In the genomic region with DNA sequence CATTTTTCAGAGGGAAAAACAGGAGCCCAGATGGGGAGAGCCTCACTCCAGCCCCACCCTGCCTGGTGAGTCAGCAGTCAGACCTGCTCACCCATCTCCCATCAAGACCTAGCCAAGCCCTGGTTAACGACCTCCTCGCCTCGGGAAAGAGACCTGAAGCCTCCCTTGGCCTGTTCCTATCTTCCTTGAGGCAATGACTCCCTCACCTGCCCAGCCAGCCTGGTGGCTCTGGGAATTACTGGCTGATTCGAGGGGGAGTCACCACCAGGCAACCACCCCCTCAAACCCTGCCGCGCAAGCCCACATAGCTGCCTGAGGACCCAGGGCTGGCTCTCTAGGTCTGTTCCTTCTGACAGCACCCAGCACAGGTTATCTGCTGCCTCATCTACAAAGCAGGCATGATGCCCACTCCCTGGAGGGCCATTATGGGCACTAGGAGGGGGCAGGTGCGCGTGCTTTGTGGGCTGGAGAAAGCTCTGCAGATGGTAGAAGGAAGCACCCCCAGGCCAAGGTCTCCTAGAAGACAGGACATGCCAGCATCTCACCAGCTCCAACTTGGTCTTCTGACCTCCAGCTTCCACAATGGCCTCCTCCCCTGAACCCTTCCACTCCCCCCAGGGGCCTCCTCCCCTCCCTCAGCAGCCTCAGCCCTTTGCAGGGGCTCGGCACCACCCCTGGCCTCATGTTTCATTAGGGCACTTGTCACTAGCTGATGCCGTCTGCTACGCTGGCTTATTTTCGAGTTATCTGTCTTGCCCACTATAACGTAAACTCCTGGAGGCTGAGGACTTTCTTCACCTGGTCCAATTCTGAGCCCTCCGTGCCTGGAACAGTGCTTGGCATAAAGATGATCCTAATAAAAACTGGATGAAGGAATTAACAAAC, we compare ENCODE assay signal across 7 cellular contexts. TPM values are rescaled to one million over a fixed set of nuclear protein-coding genes. Genes with fewer than 3 reads are reported as not detected.
DNase-seq lines count a peak whose midpoint lies in the region; ATAC-seq and TF ChIP-seq lines count a peak whose summit lies in the region.

No MANE protein-coding gene starts in this region.

- no peaks in the 10 kb centered on the region for H3K27me3 ChIP-seq in effector memory CD4-positive, alpha-beta T cell (replicated peaks; ENCODE audit: control insufficient read depth, insufficient read depth, low read length, poor library complexity, severe bottlenecking)
- H3K27me3 ChIP-seq in heart right ventricle (no peaks in the 10 kb centered on the region), aorta (ENCODE audit: control insufficient read depth in 1 of 2, insufficient read depth in 2 of 2, low read length in 1 of 2) (no peaks in the 10 kb centered on the region)

- TF ChIP-seq CTCF in heart right ventricle (IDR thresholded peaks at IDR 0.05): no peak

- ATAC-seq in heart right ventricle (no peak), aorta (ENCODE audit: low FRiP score) (no peak)

- DNase-seq in ELF-1 (ENCODE audit: low read depth, low spot score): peak; percentile 38
- DNase-seq in NCI-H226: peak; percentile 82
- no peak for DNase-seq in effector memory CD4-positive, alpha-beta T cell
- peak; percentile 35 for DNase-seq in renal cortical epithelial cell (ENCODE audit: low read depth)
- DNase-seq in AML-193 (lab: John Stamatoyannopoulos, UW): no peak
- DNase-seq in heart right ventricle: no peak
- no peak for DNase-seq in aorta

- H3K9me3 ChIP-seq in effector memory CD4-positive, alpha-beta T cell (ENCODE audit: control insufficient read depth, low read length): no peaks in the 10 kb centered on the region
- H3K9me3 ChIP-seq in heart right ventricle (no peaks in the 10 kb centered on the region), aorta (ENCODE audit: control insufficient read depth, low read length) (no peaks in the 10 kb centered on the region)

- H3K4me3 ChIP-seq in effector memory CD4-positive, alpha-beta T cell (ENCODE audit: insufficient read depth, low read depth, low read length, poor library complexity, severe bottlenecking): no peak overlapping the region
- no peak overlapping the region for H3K4me3 ChIP-seq in heart right ventricle
- no peak overlapping the region for H3K4me3 ChIP-seq in aorta (ENCODE audit: low read length in 2 of 2)

- peaks cover 68% of the 10 kb centered on the region for H3K36me3 ChIP-seq in effector memory CD4-positive, alpha-beta T cell (ENCODE audit: control insufficient read depth, insufficient read depth, low read length)
- H3K36me3 ChIP-seq in heart right ventricle (peaks cover 0 to 99% (median 30%) of the 10 kb centered on the region in 9 donors), aorta (ENCODE audit: control insufficient read depth in 1 of 2, insufficient read depth in 2 of 2, low read length in 1 of 2) (peaks cover 6 to 13% of the 10 kb centered on the region in 2 donors)

- WGBS in heart right ventricle, 2 donors: 93% methylated on average over 14 of the region's 14 CpGs
- 90 to 91% methylated on average over 14 of the region's 14 CpGs for WGBS in aorta, 2 donors

- intact Hi-C loops in heart right ventricle (cut with DNase I): no loop called here
- intact Hi-C loops in aorta (cut with DNase I): no loop called here

- H3K4me1 ChIP-seq in effector memory CD4-positive, alpha-beta T cell (ENCODE audit: control insufficient read depth, insufficient read depth, low read length, poor library complexity, severe bottlenecking): peaks cover 42% of the 10 kb centered on the region
- H3K4me1 ChIP-seq in heart right ventricle (peaks cover 0 to 58% (median 0%) of the 10 kb centered on the region in 9 donors), aorta (ENCODE audit: control insufficient read depth in 1 of 2, insufficient read depth in 2 of 2, low read length in 2 of 2) (no peaks in the 10 kb centered on the region)

- H3K27ac ChIP-seq in effector memory CD4-positive, alpha-beta T cell (ENCODE audit: insufficient read depth, low read length, poor library complexity, severe bottlenecking): peak overlapping the region; percentile 27
- H3K27ac ChIP-seq in heart right ventricle (peak overlapping the region in 1 of 10 donors; percentile 79), aorta (ENCODE audit: low read depth in 1 of 2, low read length in 2 of 2) (no peak overlapping the region)

RNA-seq across cellular contexts. Expression of gene DEDD2, which starts 10.4 kb away (rescaled TPM):
- 17.9 and 25.2 TPM in 2 replicates for total RNA-seq in renal cortical epithelial cell
- total RNA-seq in heart right ventricle: 10 to 100 TPM in 9 of 10 donors, 1 to 10 TPM in 1; 9.8 to 20.5 (median 12.2) TPM
- polyA plus RNA-seq in heart right ventricle: 10 to 100 TPM; 12.9 to 15.2 TPM
- total RNA-seq in aorta: 10 to 100 TPM; 16.4 to 19.6 TPM
- polyA plus RNA-seq in aorta: 10 to 100 TPM; 19.8 to 33.8 TPM

RNA-seq across cellular contexts. Expression of gene ZNF526, which starts 13.0 kb away (rescaled TPM):
- total RNA-seq in renal cortical epithelial cell: 7.1 and 11.4 TPM in 2 replicates
- 1 to 10 TPM; 3.2 to 7.0 (median 5.4) TPM for total RNA-seq in heart right ventricle
- polyA plus RNA-seq in heart right ventricle: 1 to 10 TPM; 3.2 to 3.4 TPM
- 10 to 100 TPM in 1 of 2 donors, 1 to 10 TPM in 1; 8.2 to 12.3 TPM for total RNA-seq in aorta
- 1 to 10 TPM; 2.6 to 2.8 TPM for polyA plus RNA-seq in aorta

RNA-seq across cellular contexts. Expression of gene GSK3A, which starts 35.3 kb away (rescaled TPM):
- total RNA-seq in renal cortical epithelial cell: 12.9 and 44.8 TPM in 2 replicates
- total RNA-seq in heart right ventricle: 10 to 100 TPM; 31.9 to 46.1 (median 36.4) TPM
- 10 to 100 TPM; 31.2 to 51.0 TPM for polyA plus RNA-seq in heart right ventricle
- total RNA-seq in aorta: 10 to 100 TPM; 28.8 to 34.4 TPM
- polyA plus RNA-seq in aorta: 10 to 100 TPM; 36.1 to 40.7 TPM

RNA-seq across cellular contexts. Expression of gene ERF, which starts 47.8 kb away (rescaled TPM):
- total RNA-seq in renal cortical epithelial cell (15.5 and 23.2 TPM in 2 replicates), heart right ventricle (10 to 100 TPM; 29.8 to 40.2 (median 32.9) TPM), aorta (10 to 100 TPM; 74.9 to 99.5 TPM)
- polyA plus RNA-seq in heart right ventricle (10 to 100 TPM; 31.8 to 49.0 TPM), aorta (10 to 100 TPM; 19.7 to 44.2 TPM)

Comparison
In these comparisons a context has a peak if more than half of its experiments do, and no peak if none do; other contexts are left out.
1. DNase-seq: peak in ELF-1 (single experiment), NCI-H226 (single experiment) and renal cortical epithelial cell (single experiment); none in effector memory CD4-positive, alpha-beta T cell (0 of 3), AML-193 (0 of 2), heart right ventricle (0 of 2) and aorta (0 of 2).